ENCODE assay signal across 8 cellular contexts in genomic region chr12:54398995-54399793, GRCh38. TPM values are rescaled to one million over a fixed set of nuclear protein-coding genes. Genes with fewer than 3 reads are reported as not detected.
DNase-seq lines count a peak whose midpoint lies in the region; ATAC-seq and TF ChIP-seq lines count a peak whose summit lies in the region.

No MANE protein-coding gene starts in this region.

- TF ChIP-seq CTCF in GM12874 (IDR thresholded peaks at IDR 0.05; ENCODE audit: insufficient read depth, low read depth, low read length) = peak; percentile 96
- TF ChIP-seq CTCF in cardiac fibroblast (IDR thresholded peaks at IDR 0.05; ENCODE audit: low read depth, low read length) = peak; percentile 100

- intact Hi-C loops in left colon (cut with DNase I, micrococcal nuclease) = loop anchor here in 1 of 2 donors (5.0 kb wide), 1 partner anchor 38 kb away; no protein-coding TSS in a partner anchor

- no peak overlapping the region for H3K4me3 ChIP-seq in cardiac fibroblast (replicated peaks in 1 of 2; ENCODE audit: low read depth in 2 of 2, low read length in 2 of 2)

- peak; percentile 88 for ATAC-seq in HG02938 (IDR thresholded peaks at IDR 0.05; ENCODE audit: unreplicated experiment)
- ATAC-seq in left colon = peak; percentile 88
- ATAC-seq in HG03039 (IDR thresholded peaks at IDR 0.05; ENCODE audit: unreplicated experiment) = no peak

- DNase-seq in NCI-H2227 (lab: John Stamatoyannopoulos, UW; ENCODE audit: unreplicated experiment) (peak; percentile 81), cardiac fibroblast (ENCODE audit: low read depth in 2 of 2) (peak; percentile 88 to 90), left colon (peak; percentile 70 to 84)
- DNase-seq in activated CD4-positive, CD25-positive, alpha-beta regulatory T cell (lab: John Stamatoyannopoulos, UW) = peak; percentile 66 to 89 (median 75)
- DNase-seq in stimulated activated CD4-positive, alpha-beta T cell treated with anti-CD3 and anti-CD28 coated beads, Interleukin-2, amount 100 ng/mL, for 48 hours = peak; percentile 90

RNA-seq across cellular contexts. Expression of gene ZNF385A, which starts 14.7 kb away (rescaled TPM):
- 1 to 10 TPM; 4.0 to 8.3 TPM for total RNA-seq in left colon

RNA-seq across cellular contexts. Expression of gene ITGA5, which starts 19.9 kb away (rescaled TPM):
- 10 to 100 TPM; 20.8 to 49.1 TPM for total RNA-seq in left colon

RNA-seq across cellular contexts. Expression of gene GPR84, which starts 34.9 kb away (rescaled TPM):
- total RNA-seq in left colon = under 1 TPM in 1 of 2 donors, not detected in 1; 0.50 TPM
